In genomic region chr2:2673406-2673805, GRCh38 we compare ENCODE assay signal across 7 cellular contexts.
"Had no signal": no experiment of that assay in that cellular context is flagged by ENCODE, and none has a peak within 500 bp of the region (broad histone marks: within the 10 kb centered on the region; RNA-seq: fewer than 3 reads in every experiment).

No MANE protein-coding gene starts in this region.

- H3K27ac Mint-ChIP-seq: GM23338, H9, IgD-negative memory B cell had no signal

- H3K27me3 Mint-ChIP-seq: IgD-negative memory B cell had no signal

- ATAC-seq: GM23338, HepG2 had no signal

- H3K9me3 Mint-ChIP-seq: IgD-negative memory B cell had no signal

- DNase-seq: H9, HCEC 1CT, KBM-7 had no signal

- H3K4me2 ChIP-seq: GM23338 had no signal

- H3K27ac ChIP-seq: HL-60 had no signal

- H3K4me3 Mint-ChIP-seq: GM23338, H9, IgD-negative memory B cell had no signal

- H3K4me3 ChIP-seq: GM23338 had no signal
